Comparison of ENCODE assay signal across 8 cellular contexts in the genomic region with DNA sequence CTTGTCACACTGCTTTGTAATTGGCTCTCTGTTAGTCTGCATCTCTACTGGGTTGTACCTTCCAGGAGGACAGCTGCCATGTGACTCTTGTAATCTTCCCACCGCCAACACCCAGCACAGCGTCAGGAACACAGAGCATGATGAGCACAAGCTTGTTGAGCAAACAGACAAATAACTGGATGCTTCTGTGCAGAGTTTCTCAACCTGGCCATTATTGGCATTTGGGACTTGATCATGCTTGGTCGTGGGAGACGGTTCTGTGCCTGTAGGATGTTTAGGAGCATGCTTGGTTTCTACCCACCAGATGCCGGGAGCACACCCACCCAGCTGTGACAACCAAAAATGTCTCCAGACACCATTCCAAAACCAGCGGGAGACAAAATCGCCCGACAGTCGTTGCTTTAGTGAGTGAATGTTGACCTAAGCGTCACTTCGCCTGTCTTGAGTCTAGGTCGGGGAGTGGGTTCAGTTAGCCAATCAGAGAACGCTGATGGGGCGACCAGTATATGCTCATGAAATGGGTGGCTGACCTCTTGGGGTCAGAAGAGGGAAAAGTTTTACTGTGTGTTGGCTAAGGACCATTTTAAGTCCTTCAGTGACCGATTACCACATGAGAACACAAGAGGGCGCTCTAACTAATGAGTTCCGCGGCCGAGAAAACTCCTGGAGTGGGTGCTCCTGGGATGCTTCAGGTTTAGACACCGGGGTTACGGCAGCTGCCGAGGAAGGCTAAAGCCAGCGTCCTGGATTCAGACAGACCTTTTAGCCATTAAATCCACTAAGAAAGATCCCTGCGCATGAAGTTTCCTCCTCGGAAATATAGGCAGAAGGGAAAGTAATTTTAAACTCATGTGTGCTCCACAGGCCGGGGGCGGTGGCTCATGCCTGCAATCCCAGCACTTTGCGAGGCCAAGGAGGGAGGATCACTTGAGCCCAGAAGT. TPM values are rescaled to one million over a fixed set of nuclear protein-coding genes. Genes with fewer than 3 reads are reported as not detected.
A peak's percentile ranks its signal among the peaks of the same experiment; 100 is the strongest.
DNase-seq lines count a peak whose midpoint lies in the region; ATAC-seq and TF ChIP-seq lines count a peak whose summit lies in the region.

No MANE protein-coding gene starts in this region.

- no peak overlapping the region for H3K4me3 ChIP-seq in SK-N-SH (ENCODE audit: low read depth in 2 of 2, low read length in 1 of 2)
- H3K4me3 ChIP-seq in cardiac muscle cell, result no peak overlapping the region

- H3K27ac Mint-ChIP-seq in activated naive CD4-positive, alpha-beta T cell treated with anti-CD3 and anti-CD28 coated beads, Interleukin-2, amount 50 U/mL, for 72 hours, result peak overlapping the region in 1 of 2 donors; percentile 58

- H3K36me3 ChIP-seq in SK-N-SH (replicated peaks in 1 of 2; ENCODE audit: control insufficient read depth in 1 of 2, insufficient read depth in 2 of 2, low read length in 1 of 2), result no peaks in the 10 kb centered on the region
- no peaks in the 10 kb centered on the region for H3K36me3 ChIP-seq in cardiac muscle cell

- no peaks in the 10 kb centered on the region for H3K27me3 ChIP-seq in SK-N-SH (ENCODE audit: insufficient read depth)
- no peaks in the 10 kb centered on the region for H3K27me3 ChIP-seq in cardiac muscle cell

- H3F3A ChIP-seq in SK-N-SH (replicated peaks; ENCODE audit: insufficient read depth), result peaks cover 3% of the 10 kb centered on the region

- H2AFZ ChIP-seq in SK-N-SH (ENCODE audit: low read depth), result peak overlapping the region; percentile 84; the same call in 1 of the 2 replicates

- DNase-seq in GF-D8 (lab: John Stamatoyannopoulos, UW) (peak; percentile 4), NCI-H1092 (lab: John Stamatoyannopoulos, UW) (peak; percentile 59), SK-N-SH (peak; percentile 88), cardiac muscle cell (ENCODE audit: low read depth in 1 of 2, low spot score in 1 of 2) (peak; percentile 85 to 90), putamen (ENCODE audit: low spot score) (peak; percentile 42)
- peak; percentile 60 to 62 for DNase-seq in activated naive CD4-positive, alpha-beta T cell treated with anti-CD3 and anti-CD28 coated beads, Interleukin-2, amount 50 U/mL, for 72 hours (ENCODE audit: low spot score in 2 of 2)

- no peak for TF ChIP-seq EP300 in SK-N-SH (IDR thresholded peaks at IDR 0.05; ENCODE audit: borderline replicate concordance in 1 of 2, low read depth in 1 of 2, low read length in 1 of 2)

- no peaks in the 10 kb centered on the region for H3K9me2 ChIP-seq in SK-N-SH

- H3K4me1 ChIP-seq in SK-N-SH (ENCODE audit: control insufficient read depth in 1 of 2, insufficient read depth in 2 of 2, low read depth in 1 of 2, low read length in 1 of 2) (no peaks in the 10 kb centered on the region), cardiac muscle cell (ENCODE audit: low read depth) (no peaks in the 10 kb centered on the region)

- H3K36me3 Mint-ChIP-seq in activated naive CD4-positive, alpha-beta T cell treated with anti-CD3 and anti-CD28 coated beads, Interleukin-2, amount 50 U/mL, for 72 hours, result no peaks in the 10 kb centered on the region

- POLR2A ChIA-PET in SK-N-SH (lab: Yijun Ruan, JAX), result interaction anchor here (0.6 kb wide), 1 partner anchor 91 kb away, joined by 3 read pairs; no protein-coding TSS in a partner anchor

- TF ChIP-seq CTCF in SK-N-SH (IDR thresholded peaks at IDR 0.05) (peak; percentile 97), cardiac muscle cell (IDR thresholded peaks at IDR 0.05; ENCODE audit: low read depth, low read length) (peak; percentile 73)

- H3K79me2 ChIP-seq in SK-N-SH (ENCODE audit: insufficient read depth), result no peaks in the 10 kb centered on the region

- H3K4me2 ChIP-seq in SK-N-SH, result no peak overlapping the region

- ATAC-seq in activated naive CD4-positive, alpha-beta T cell treated with anti-CD3 and anti-CD28 coated beads, Interleukin-2, amount 50 U/mL, for 72 hours, result peak; percentile 55 to 64
- no peak for ATAC-seq in GM18907 (IDR thresholded peaks at IDR 0.05; ENCODE audit: unreplicated experiment)
- ATAC-seq in HG03565 (IDR thresholded peaks at IDR 0.05; ENCODE audit: unreplicated experiment), result no peak

- no peaks in the 10 kb centered on the region for H3K9me3 ChIP-seq in SK-N-SH
- no peaks in the 10 kb centered on the region for H3K9me3 ChIP-seq in cardiac muscle cell (ENCODE audit: low read depth)

- no peaks in the 10 kb centered on the region for H4K20me1 ChIP-seq in SK-N-SH (ENCODE audit: insufficient read depth)

- WGBS in SK-N-SH (ENCODE audit: low lambda C conversion rate), result 51% methylated on average over 28 of the region's 28 CpGs

- TF ChIP-seq RAD21 in SK-N-SH (IDR thresholded peaks at IDR 0.05; ENCODE audit: low read length), result peak; percentile 87

- CTCF ChIA-PET in SK-N-SH (lab: Yijun Ruan, JAX), result interaction anchor here (0.5 to 21.4 kb wide), 54 partner anchors 9 to 418 kb away, joined by 3 to 501 read pairs (median 5); no protein-coding TSS in a partner anchor

- no peak overlapping the region for H3K9ac ChIP-seq in SK-N-SH

- no peaks in the 10 kb centered on the region for H3K9me3 Mint-ChIP-seq in activated naive CD4-positive, alpha-beta T cell treated with anti-CD3 and anti-CD28 coated beads, Interleukin-2, amount 50 U/mL, for 72 hours

- H3K27ac ChIP-seq in SK-N-SH (ENCODE audit: low read depth in 2 of 2, low read length in 1 of 2) (no peak overlapping the region), cardiac muscle cell (no peak overlapping the region)

TF ChIP-seq in SK-N-SH, 30 proteins besides CTCF, POLR2A, EP300 and RAD21:
- TF ChIP-seq CHD2 (IDR thresholded peaks at IDR 0.05; ENCODE audit: low read length, partially characterized antibody), result peak; percentile 24
- TF ChIP-seq NFIC (IDR thresholded peaks at IDR 0.05; ENCODE audit: borderline replicate concordance), result 0 out of 2 replicates have a peak, but pooled peaks have one; percentile 24
- TF ChIP-seq, protein P1, sequence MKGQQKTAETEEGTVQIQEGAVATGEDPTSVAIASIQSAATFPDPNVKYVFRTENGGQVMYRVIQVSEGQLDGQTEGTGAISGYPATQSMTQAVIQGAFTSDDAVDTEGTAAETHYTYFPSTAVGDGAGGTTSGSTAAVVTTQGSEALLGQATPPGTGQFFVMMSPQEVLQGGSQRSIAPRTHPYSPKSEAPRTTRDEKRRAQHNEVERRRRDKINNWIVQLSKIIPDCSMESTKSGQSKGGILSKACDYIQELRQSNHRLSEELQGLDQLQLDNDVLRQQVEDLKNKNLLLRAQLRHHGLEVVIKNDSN (IDR thresholded peaks at IDR 0.05; ENCODE audit: borderline replicate concordance, low read depth), result no peak
- no peak for TF ChIP-seq RFX5 (IDR thresholded peaks at IDR 0.05; ENCODE audit: low read length)
- no peak for TF ChIP-seq JUND (IDR thresholded peaks at IDR 0.05)
- TF ChIP-seq TCF12 (IDR thresholded peaks at IDR 0.05), result peak; percentile 21; the same call in 1 of the 2 replicates
- no peak for TF ChIP-seq FOSL2 (IDR thresholded peaks at IDR 0.05; ENCODE audit: borderline replicate concordance, low read depth)
- no peak for TF ChIP-seq POLR2AphosphoS5 (IDR thresholded peaks at IDR 0.05; ENCODE audit: low read depth, low read length)
- no peak; the same call in 1 of the 2 replicates for TF ChIP-seq RCOR1 (IDR thresholded peaks at IDR 0.05; ENCODE audit: low read length)
- TF ChIP-seq SIN3A (IDR thresholded peaks at IDR 0.05; ENCODE audit: borderline replicate concordance, low read depth, low read length), result no peak
- no peak for TF ChIP-seq GABPA (IDR thresholded peaks at IDR 0.05; ENCODE audit: low read depth)
- peak; percentile 95 for TF ChIP-seq SMC3 (IDR thresholded peaks at IDR 0.05; ENCODE audit: low read depth, low read length)
- TF ChIP-seq, protein P2, sequence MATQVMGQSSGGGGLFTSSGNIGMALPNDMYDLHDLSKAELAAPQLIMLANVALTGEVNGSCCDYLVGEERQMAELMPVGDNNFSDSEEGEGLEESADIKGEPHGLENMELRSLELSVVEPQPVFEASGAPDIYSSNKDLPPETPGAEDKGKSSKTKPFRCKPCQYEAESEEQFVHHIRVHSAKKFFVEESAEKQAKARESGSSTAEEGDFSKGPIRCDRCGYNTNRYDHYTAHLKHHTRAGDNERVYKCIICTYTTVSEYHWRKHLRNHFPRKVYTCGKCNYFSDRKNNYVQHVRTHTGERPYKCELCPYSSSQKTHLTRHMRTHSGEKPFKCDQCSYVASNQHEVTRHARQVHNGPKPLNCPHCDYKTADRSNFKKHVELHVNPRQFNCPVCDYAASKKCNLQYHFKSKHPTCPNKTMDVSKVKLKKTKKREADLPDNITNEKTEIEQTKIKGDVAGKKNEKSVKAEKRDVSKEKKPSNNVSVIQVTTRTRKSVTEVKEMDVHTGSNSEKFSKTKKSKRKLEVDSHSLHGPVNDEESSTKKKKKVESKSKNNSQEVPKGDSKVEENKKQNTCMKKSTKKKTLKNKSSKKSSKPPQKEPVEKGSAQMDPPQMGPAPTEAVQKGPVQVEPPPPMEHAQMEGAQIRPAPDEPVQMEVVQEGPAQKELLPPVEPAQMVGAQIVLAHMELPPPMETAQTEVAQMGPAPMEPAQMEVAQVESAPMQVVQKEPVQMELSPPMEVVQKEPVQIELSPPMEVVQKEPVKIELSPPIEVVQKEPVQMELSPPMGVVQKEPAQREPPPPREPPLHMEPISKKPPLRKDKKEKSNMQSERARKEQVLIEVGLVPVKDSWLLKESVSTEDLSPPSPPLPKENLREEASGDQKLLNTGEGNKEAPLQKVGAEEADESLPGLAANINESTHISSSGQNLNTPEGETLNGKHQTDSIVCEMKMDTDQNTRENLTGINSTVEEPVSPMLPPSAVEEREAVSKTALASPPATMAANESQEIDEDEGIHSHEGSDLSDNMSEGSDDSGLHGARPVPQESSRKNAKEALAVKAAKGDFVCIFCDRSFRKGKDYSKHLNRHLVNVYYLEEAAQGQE (IDR thresholded peaks at IDR 0.05; ENCODE audit: low read depth, low read length), result no peak
- TF ChIP-seq FOXJ3 (CRISPR knock-in tag; IDR thresholded peaks at IDR 0.05), result no peak
- no peak for TF ChIP-seq MXI1 (IDR thresholded peaks at IDR 0.05; ENCODE audit: low read depth, low read length)
- TF ChIP-seq YY1 (IDR thresholded peaks at IDR 0.05; ENCODE audit: low read depth), result no peak
- TF ChIP-seq RXRA (IDR thresholded peaks at IDR 0.05; ENCODE audit: borderline replicate concordance, low read depth), result no peak; the same call in 1 of the 2 replicates
- no peak for TF ChIP-seq TEAD4 (IDR thresholded peaks at IDR 0.05; ENCODE audit: borderline replicate concordance, insufficient read depth)

RNA-seq across cellular contexts. Expression of a gene that starts 57.8 kb away (rescaled TPM):
- 24.0 and 30.7 TPM in 2 replicates for polyA plus RNA-seq in SK-N-SH (2012; rRNA removed)
- 26.9 and 29.1 TPM in 2 replicates for polyA plus RNA-seq in SK-N-SH (2012; cell fraction: cytosol; rRNA removed)
- polyA plus RNA-seq in SK-N-SH (2012; cell fraction: nucleus; rRNA removed), result 24.0 and 32.4 TPM in 2 replicates
- total RNA-seq in activated naive CD4-positive, alpha-beta T cell treated with anti-CD3 and anti-CD28 coated beads, Interleukin-2, amount 50 U/mL, for 72 hours, result 10 to 100 TPM; 12.1 to 14.7 TPM
- total RNA-seq in cardiac muscle cell, result 17.5 and 23.5 TPM in 2 replicates
- 17.9 and 18.7 TPM in 2 replicates for polyA plus RNA-seq in cardiac muscle cell

Comparison
In these comparisons a context has a peak if more than half of its experiments do, and no peak if none do; other contexts are left out.
1. DNase-seq: peak in every context shown above with its lines; median percentile 88 in SK-N-SH; 88 in cardiac muscle cell; 61 in activated naive CD4-positive, alpha-beta T cell treated with anti-CD3 and anti-CD28 coated beads, Interleukin-2, amount 50 U/mL, for 72 hours; 59 in NCI-H1092; 42 in putamen; 4 in GF-D8.
2. ATAC-seq: peak in activated naive CD4-positive, alpha-beta T cell treated with anti-CD3 and anti-CD28 coated beads, Interleukin-2, amount 50 U/mL, for 72 hours (2 of 2); none in GM18907 (single experiment) and HG03565 (single experiment).